8 cellular contexts compared by ENCODE assay signal in genomic region chr15:64461577-64462162, GRCh38. TPM values are rescaled to one million over a fixed set of nuclear protein-coding genes. Genes with fewer than 3 reads are reported as not detected.
A peak's percentile ranks its signal among the peaks of the same experiment; 100 is the strongest.
DNase-seq lines count a peak whose midpoint lies in the region; ATAC-seq and TF ChIP-seq lines count a peak whose summit lies in the region.

No MANE protein-coding gene starts in this region.

- no peaks in the 10 kb centered on the region for H3K9me2 ChIP-seq in OCI-LY7 (ENCODE audit: insufficient read depth, low read length)

- H3K4me3 ChIP-seq in OCI-LY7 (ENCODE audit: low read depth, low read length, poor library complexity, severe bottlenecking) (peak overlapping the region; percentile 72), body of pancreas (peak overlapping the region in 1 of 2 donors; percentile 47), skin epidermis (peak overlapping the region; percentile 59 to 91 (median 73))

- peak in 1 of 3 donors; percentile 17 for TF ChIP-seq POLR2A in body of pancreas (IDR thresholded peaks at IDR 0.05)

- CTCF ChIA-PET in OCI-LY7 (lab: Charles Lee; ENCODE audit: unreplicated experiment): no interaction called here

- no peaks in the 10 kb centered on the region for H3K27me3 ChIP-seq in body of pancreas

- peaks cover 8% of the 10 kb centered on the region; the same call in 1 of the 2 replicates for H4K20me1 ChIP-seq in OCI-LY7 (ENCODE audit: insufficient read depth, low read length)

- DNase-seq in NK-92 treated with Interleukin-12 subunit alpha and Interleukin-12 subunit beta, amount 100 ng/mL, for 24 hours (lab: John Stamatoyannopoulos, UW): peak; percentile 7
- DNase-seq in NK-92 (lab: John Stamatoyannopoulos, UW; ENCODE audit: unreplicated experiment) (no peak), OCI-LY7 (ENCODE audit: low spot score) (no peak), body of pancreas (peak in 1 of 4 donors; percentile 8), iPS-NIHi7 (ENCODE audit: extremely low spot score) (peak; percentile 70), posterior vena cava (ENCODE audit: low spot score) (no peak)

- intact Hi-C loops in OCI-LY7 (cut with micrococcal nuclease; ENCODE audit: unreplicated experiment) (no loop called here), body of pancreas (cut with DNase I) (no loop called here), posterior vena cava (cut with DNase I) (no loop called here)

- no TSS peak for BruUV-seq in OCI-LY7 (replicated peaks; lab: Mats Ljungman, UMichigan)

- no peaks in the 10 kb centered on the region for H3K36me3 ChIP-seq in OCI-LY7 (ENCODE audit: insufficient read depth, low read length)
- H3K36me3 ChIP-seq in body of pancreas (replicated peaks in 1 of 2; ENCODE audit: insufficient read depth in 1 of 2, low read depth in 2 of 2): no peaks in the 10 kb centered on the region

- TF ChIP-seq CTCF in OCI-LY7 (conservative IDR thresholded peaks at IDR 0.05; ENCODE audit: low read length) (no peak), body of pancreas (IDR thresholded peaks at IDR 0.05) (no peak)

- H3K27ac ChIP-seq in OCI-LY7 (ENCODE audit: low read depth, low read length, poor library complexity, severe bottlenecking) (peak overlapping the region; percentile 68), body of pancreas (peak overlapping the region; percentile 67 to 83 (median 78)), skin epidermis (peak overlapping the region in 20 of 21 experiments; percentile 45 to 96 (median 88))

- ATAC-seq in body of pancreas: no peak
- no peak for ATAC-seq in HG02973 (IDR thresholded peaks at IDR 0.05; ENCODE audit: unreplicated experiment)

- no peak overlapping the region for H2AFZ ChIP-seq in OCI-LY7 (ENCODE audit: low read length)

- POLR2A ChIA-PET in OCI-LY7 (lab: Charles Lee): no interaction called here

- H3K4me2 ChIP-seq in OCI-LY7 (ENCODE audit: low read length): peak overlapping the region; percentile 90

- H3K4me1 ChIP-seq in OCI-LY7 (ENCODE audit: insufficient read depth, low read length, poor library complexity, severe bottlenecking): peaks cover 70% of the 10 kb centered on the region
- peaks cover 55% of the 10 kb centered on the region for H3K4me1 ChIP-seq in body of pancreas

- peaks cover 45% of the 10 kb centered on the region for H3K79me2 ChIP-seq in OCI-LY7 (ENCODE audit: insufficient read depth, low read depth, low read length)

- H3K9me3 ChIP-seq in OCI-LY7 (ENCODE audit: low read length) (no peaks in the 10 kb centered on the region), body of pancreas (no peaks in the 10 kb centered on the region)

- 0 to 1% methylated on average over 7 of the region's 7 CpGs for WGBS in body of pancreas, 2 donors

RNA-seq across cellular contexts. Expression of gene ZNF609, which starts 1.3 kb away (rescaled TPM):
- total RNA-seq in OCI-LY7 (2014; rRNA removed; shearing (Covaris generic)): 17.2 and 18.5 TPM in 2 replicates
- total RNA-seq in OCI-LY7 (2022): 35.1 and 35.4 TPM in 2 replicates
- 10 to 100 TPM; 17.9 to 22.7 TPM for total RNA-seq in body of pancreas
- total RNA-seq in posterior vena cava: 10 to 100 TPM; 28.1 to 32.8 TPM

Comparison
In these comparisons a context has a peak if more than half of its experiments do, and no peak if none do; other contexts are left out.
1. DNase-seq: peak in NK-92 treated with Interleukin-12 subunit alpha and Interleukin-12 subunit beta, amount 100 ng/mL, for 24 hours (single experiment) and iPS-NIHi7 (single experiment); none in NK-92 (single experiment), OCI-LY7 (single experiment) and posterior vena cava (single experiment).
2. Peak in every context shown above with its lines, with median percentiles within 50 percentile points of each other: H3K27ac ChIP-seq.